2 cellular contexts compared by ENCODE assay signal in the genomic region with DNA sequence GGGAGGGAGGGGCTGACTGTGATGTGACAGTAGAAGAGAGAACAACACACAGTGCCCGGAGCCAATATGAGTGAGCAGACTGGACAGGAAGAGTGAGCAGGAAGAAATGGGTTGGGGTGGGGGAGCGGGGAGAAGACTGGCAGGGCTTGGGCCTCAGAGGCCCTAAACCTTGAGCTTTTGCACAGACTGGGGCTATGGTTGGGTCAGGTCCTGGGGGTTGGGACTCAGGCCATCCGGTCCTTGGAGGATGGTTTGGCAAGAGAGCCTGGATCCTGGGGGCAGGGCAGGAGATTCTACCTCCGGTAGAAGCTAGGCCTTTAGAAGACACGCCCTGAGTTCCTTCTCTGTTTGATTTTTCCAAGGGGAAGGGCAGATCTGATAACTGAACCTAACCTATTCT.
TF ChIP-seq lines count a peak whose summit lies in the region.

No MANE protein-coding gene starts in this region.

TF ChIP-seq in SK-N-SH, 30 proteins besides CTCF, POLR2A, EP300 and RAD21:
- TF ChIP-seq, protein P1, sequence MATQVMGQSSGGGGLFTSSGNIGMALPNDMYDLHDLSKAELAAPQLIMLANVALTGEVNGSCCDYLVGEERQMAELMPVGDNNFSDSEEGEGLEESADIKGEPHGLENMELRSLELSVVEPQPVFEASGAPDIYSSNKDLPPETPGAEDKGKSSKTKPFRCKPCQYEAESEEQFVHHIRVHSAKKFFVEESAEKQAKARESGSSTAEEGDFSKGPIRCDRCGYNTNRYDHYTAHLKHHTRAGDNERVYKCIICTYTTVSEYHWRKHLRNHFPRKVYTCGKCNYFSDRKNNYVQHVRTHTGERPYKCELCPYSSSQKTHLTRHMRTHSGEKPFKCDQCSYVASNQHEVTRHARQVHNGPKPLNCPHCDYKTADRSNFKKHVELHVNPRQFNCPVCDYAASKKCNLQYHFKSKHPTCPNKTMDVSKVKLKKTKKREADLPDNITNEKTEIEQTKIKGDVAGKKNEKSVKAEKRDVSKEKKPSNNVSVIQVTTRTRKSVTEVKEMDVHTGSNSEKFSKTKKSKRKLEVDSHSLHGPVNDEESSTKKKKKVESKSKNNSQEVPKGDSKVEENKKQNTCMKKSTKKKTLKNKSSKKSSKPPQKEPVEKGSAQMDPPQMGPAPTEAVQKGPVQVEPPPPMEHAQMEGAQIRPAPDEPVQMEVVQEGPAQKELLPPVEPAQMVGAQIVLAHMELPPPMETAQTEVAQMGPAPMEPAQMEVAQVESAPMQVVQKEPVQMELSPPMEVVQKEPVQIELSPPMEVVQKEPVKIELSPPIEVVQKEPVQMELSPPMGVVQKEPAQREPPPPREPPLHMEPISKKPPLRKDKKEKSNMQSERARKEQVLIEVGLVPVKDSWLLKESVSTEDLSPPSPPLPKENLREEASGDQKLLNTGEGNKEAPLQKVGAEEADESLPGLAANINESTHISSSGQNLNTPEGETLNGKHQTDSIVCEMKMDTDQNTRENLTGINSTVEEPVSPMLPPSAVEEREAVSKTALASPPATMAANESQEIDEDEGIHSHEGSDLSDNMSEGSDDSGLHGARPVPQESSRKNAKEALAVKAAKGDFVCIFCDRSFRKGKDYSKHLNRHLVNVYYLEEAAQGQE (IDR thresholded peaks at IDR 0.05; ENCODE audit: low read depth, low read length): no peak
- no peak for TF ChIP-seq GABPA (IDR thresholded peaks at IDR 0.05; ENCODE audit: low read depth)
- no peak for TF ChIP-seq YY1 (IDR thresholded peaks at IDR 0.05; ENCODE audit: low read depth)
- TF ChIP-seq, protein P2, sequence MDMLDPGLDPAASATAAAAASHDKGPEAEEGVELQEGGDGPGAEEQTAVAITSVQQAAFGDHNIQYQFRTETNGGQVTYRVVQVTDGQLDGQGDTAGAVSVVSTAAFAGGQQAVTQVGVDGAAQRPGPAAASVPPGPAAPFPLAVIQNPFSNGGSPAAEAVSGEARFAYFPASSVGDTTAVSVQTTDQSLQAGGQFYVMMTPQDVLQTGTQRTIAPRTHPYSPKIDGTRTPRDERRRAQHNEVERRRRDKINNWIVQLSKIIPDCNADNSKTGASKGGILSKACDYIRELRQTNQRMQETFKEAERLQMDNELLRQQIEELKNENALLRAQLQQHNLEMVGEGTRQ (IDR thresholded peaks at IDR 0.05; ENCODE audit: borderline replicate concordance, low read depth, low read length): no peak
- no peak for TF ChIP-seq ELF1 (IDR thresholded peaks at IDR 0.05)
- no peak for TF ChIP-seq POLR2AphosphoS5 (IDR thresholded peaks at IDR 0.05; ENCODE audit: low read depth, low read length)
- TF ChIP-seq TCF12 (IDR thresholded peaks at IDR 0.05): no peak
- TF ChIP-seq JUND (IDR thresholded peaks at IDR 0.05): no peak
- TF ChIP-seq, protein P3, sequence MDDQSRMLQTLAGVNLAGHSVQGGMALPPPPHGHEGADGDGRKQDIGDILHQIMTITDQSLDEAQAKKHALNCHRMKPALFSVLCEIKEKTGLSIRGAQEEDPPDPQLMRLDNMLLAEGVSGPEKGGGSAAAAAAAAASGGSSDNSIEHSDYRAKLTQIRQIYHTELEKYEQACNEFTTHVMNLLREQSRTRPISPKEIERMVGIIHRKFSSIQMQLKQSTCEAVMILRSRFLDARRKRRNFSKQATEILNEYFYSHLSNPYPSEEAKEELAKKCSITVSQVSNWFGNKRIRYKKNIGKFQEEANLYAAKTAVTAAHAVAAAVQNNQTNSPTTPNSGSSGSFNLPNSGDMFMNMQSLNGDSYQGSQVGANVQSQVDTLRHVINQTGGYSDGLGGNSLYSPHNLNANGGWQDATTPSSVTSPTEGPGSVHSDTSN (IDR thresholded peaks at IDR 0.05): no peak
- no peak for TF ChIP-seq NRF1 (IDR thresholded peaks at IDR 0.05; ENCODE audit: low read depth, low read length)
- TF ChIP-seq GATA2 (CRISPR knock-in tag; IDR thresholded peaks at IDR 0.05): no peak
- TF ChIP-seq EZH2phosphoT487 (IDR thresholded peaks at IDR 0.05; ENCODE audit: borderline replicate concordance, low read depth): no peak
- TF ChIP-seq FOXJ3 (CRISPR knock-in tag; IDR thresholded peaks at IDR 0.05): no peak
- TF ChIP-seq SMC3 (IDR thresholded peaks at IDR 0.05; ENCODE audit: low read depth, low read length): no peak

TF ChIP-seq in SK-N-SH treated with all-trans-retinoic acid at 6 μM for 48 hours, 23 proteins besides CTCF, POLR2A, EP300 and RAD21 (continued from another document):
- TF ChIP-seq, protein P4, sequence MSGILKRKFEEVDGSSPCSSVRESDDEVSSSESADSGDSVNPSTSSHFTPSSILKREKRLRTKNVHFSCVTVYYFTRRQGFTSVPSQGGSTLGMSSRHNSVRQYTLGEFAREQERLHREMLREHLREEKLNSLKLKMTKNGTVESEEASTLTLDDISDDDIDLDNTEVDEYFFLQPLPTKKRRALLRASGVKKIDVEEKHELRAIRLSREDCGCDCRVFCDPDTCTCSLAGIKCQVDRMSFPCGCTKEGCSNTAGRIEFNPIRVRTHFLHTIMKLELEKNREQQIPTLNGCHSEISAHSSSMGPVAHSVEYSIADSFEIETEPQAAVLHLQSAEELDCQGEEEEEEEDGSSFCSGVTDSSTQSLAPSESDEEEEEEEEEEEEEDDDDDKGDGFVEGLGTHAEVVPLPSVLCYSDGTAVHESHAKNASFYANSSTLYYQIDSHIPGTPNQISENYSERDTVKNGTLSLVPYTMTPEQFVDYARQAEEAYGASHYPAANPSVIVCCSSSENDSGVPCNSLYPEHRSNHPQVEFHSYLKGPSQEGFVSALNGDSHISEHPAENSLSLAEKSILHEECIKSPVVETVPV (CRISPR knock-in tag; IDR thresholded peaks at IDR 0.05): no peak
- TF ChIP-seq, protein P5, sequence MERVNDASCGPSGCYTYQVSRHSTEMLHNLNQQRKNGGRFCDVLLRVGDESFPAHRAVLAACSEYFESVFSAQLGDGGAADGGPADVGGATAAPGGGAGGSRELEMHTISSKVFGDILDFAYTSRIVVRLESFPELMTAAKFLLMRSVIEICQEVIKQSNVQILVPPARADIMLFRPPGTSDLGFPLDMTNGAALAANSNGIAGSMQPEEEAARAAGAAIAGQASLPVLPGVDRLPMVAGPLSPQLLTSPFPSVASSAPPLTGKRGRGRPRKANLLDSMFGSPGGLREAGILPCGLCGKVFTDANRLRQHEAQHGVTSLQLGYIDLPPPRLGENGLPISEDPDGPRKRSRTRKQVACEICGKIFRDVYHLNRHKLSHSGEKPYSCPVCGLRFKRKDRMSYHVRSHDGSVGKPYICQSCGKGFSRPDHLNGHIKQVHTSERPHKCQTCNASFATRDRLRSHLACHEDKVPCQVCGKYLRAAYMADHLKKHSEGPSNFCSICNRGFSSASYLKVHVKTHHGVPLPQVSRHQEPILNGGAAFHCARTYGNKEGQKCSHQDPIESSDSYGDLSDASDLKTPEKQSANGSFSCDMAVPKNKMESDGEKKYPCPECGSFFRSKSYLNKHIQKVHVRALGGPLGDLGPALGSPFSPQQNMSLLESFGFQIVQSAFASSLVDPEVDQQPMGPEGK (CRISPR knock-in tag; IDR thresholded peaks at IDR 0.05; ENCODE audit: borderline replicate concordance): no peak
